8 cellular contexts compared by ENCODE assay signal in genomic region chr16:2486645-2487516, GRCh38. TPM values are rescaled to one million over a fixed set of nuclear protein-coding genes. Genes with fewer than 3 reads are reported as not detected.
DNase-seq lines count a peak whose midpoint lies in the region; ATAC-seq and TF ChIP-seq lines count a peak whose summit lies in the region.

No MANE protein-coding gene starts in this region.

- no peaks in the 10 kb centered on the region for H3K9me3 ChIP-seq in SK-N-SH

- H3K9ac ChIP-seq in SK-N-SH: no peak overlapping the region

- no peak overlapping the region for H2AFZ ChIP-seq in SK-N-SH (ENCODE audit: low read depth)

- H3F3A ChIP-seq in SK-N-SH (replicated peaks; ENCODE audit: insufficient read depth): no peaks in the 10 kb centered on the region

- no peaks in the 10 kb centered on the region for H3K9me3 Mint-ChIP-seq in natural killer cell
- H3K9me3 Mint-ChIP-seq in stimulated activated naive CD8-positive, alpha-beta T cell treated with anti-CD3 and anti-CD28 coated beads, Interleukin-15, amount 100 ng/mL, for 72 hours: no peaks in the 10 kb centered on the region

- 89% methylated on average over 28 of the region's 29 CpGs for WGBS in SK-N-SH (ENCODE audit: low lambda C conversion rate)

- H3K36me3 Mint-ChIP-seq in natural killer cell: no peaks in the 10 kb centered on the region

- DNase-seq in GM10248 (ENCODE audit: extremely low spot score) (peak; percentile 85), natural killer cell (peak; percentile 72), SK-N-SH (no peak), SIG-M5 treated with dmso at 0.1 percent for 504 hours (lab: John Stamatoyannopoulos, UW; ENCODE audit: unreplicated experiment) (no peak)
- peak; percentile 67 for DNase-seq in activated CD4-positive, CD25-positive, alpha-beta regulatory T cell treated with anti-CD3 and anti-CD28 coated beads, Interleukin-2, amount 50 U/mL, for 72 hours
- DNase-seq in central memory CD4-positive, alpha-beta T cell: peak; percentile 81
- DNase-seq in stimulated activated naive CD8-positive, alpha-beta T cell treated with anti-CD3 and anti-CD28 coated beads, Interleukin-15, amount 100 ng/mL, for 72 hours: peak; percentile 71 to 86

- peaks cover 0 to 3% of the 10 kb centered on the region in 2 donors for H3K27me3 Mint-ChIP-seq in natural killer cell (ENCODE audit: low read depth in 2 of 2)
- H3K27me3 Mint-ChIP-seq in stimulated activated naive CD8-positive, alpha-beta T cell treated with anti-CD3 and anti-CD28 coated beads, Interleukin-15, amount 100 ng/mL, for 72 hours: no peaks in the 10 kb centered on the region

- ATAC-seq in HG02588 (IDR thresholded peaks at IDR 0.05; ENCODE audit: unreplicated experiment) (peak; percentile 64), natural killer cell (peak; percentile 92 to 96 (median 92))
- ATAC-seq in stimulated activated naive CD8-positive, alpha-beta T cell treated with anti-CD3 and anti-CD28 coated beads, Interleukin-15, amount 100 ng/mL, for 72 hours: peak; percentile 97

- no peaks in the 10 kb centered on the region for H4K20me1 ChIP-seq in SK-N-SH (ENCODE audit: insufficient read depth)

- H3K4me3 ChIP-seq in SK-N-SH (ENCODE audit: low read depth in 2 of 2, low read length in 1 of 2): no peak overlapping the region

- no peak overlapping the region for H3K4me2 ChIP-seq in SK-N-SH

- no peak for TF ChIP-seq RAD21 in SK-N-SH (IDR thresholded peaks at IDR 0.05; ENCODE audit: low read length)

- intact Hi-C loops in natural killer cell (cut with micrococcal nuclease): loop anchor here (10.0 kb wide), 1 partner anchor 482 kb away; the partner anchor contains the start of gene ZNF598

- H3K27ac Mint-ChIP-seq in natural killer cell: peak overlapping the region; percentile 80 to 100
- H3K27ac Mint-ChIP-seq in stimulated activated naive CD8-positive, alpha-beta T cell treated with anti-CD3 and anti-CD28 coated beads, Interleukin-15, amount 100 ng/mL, for 72 hours: peak overlapping the region; percentile 16 to 47

- no peak for TF ChIP-seq EP300 in SK-N-SH (IDR thresholded peaks at IDR 0.05; ENCODE audit: borderline replicate concordance in 1 of 2, low read depth in 1 of 2, low read length in 1 of 2)

- peaks cover 3 to 41% of the 10 kb centered on the region in 2 experiments; a peak in 3 of 4 replicates for H3K4me1 ChIP-seq in SK-N-SH (ENCODE audit: control insufficient read depth in 1 of 2, insufficient read depth in 2 of 2, low read depth in 1 of 2, low read length in 1 of 2)

- POLR2A ChIA-PET in GM10248 (lab: Yijun Ruan, JAX) (no interaction called here), SK-N-SH (lab: Yijun Ruan, JAX) (interaction anchor here (1.2 kb wide), 1 partner anchor 16 kb away, joined by 3 read pairs; no protein-coding TSS in a partner anchor)

- TF ChIP-seq CTCF in GM10248 (IDR thresholded peaks at IDR 0.05; ENCODE audit: control extremely low read depth, extremely low read depth, low read depth, missing control alignments): peak; percentile 64
- TF ChIP-seq CTCF in natural killer cell (IDR thresholded peaks at IDR 0.05): peak; percentile 55
- no peak for TF ChIP-seq CTCF in SK-N-SH (IDR thresholded peaks at IDR 0.05)

- no peak overlapping the region for H3K27ac ChIP-seq in SK-N-SH (ENCODE audit: low read depth in 2 of 2, low read length in 1 of 2)

- H3K4me1 Mint-ChIP-seq in natural killer cell: peaks cover 15 to 36% of the 10 kb centered on the region in 2 donors
- H3K4me1 Mint-ChIP-seq in stimulated activated naive CD8-positive, alpha-beta T cell treated with anti-CD3 and anti-CD28 coated beads, Interleukin-15, amount 100 ng/mL, for 72 hours: peaks cover 40% of the 10 kb centered on the region

- CTCF ChIA-PET in GM10248 (lab: Yijun Ruan, JAX): interaction anchor here (1.0 to 8.1 kb wide), 12 partner anchors 10 to 483 kb away, joined by 3 to 36 read pairs (median 4); partner anchors contain the start of gene ABCA3
- CTCF ChIA-PET in SK-N-SH (lab: Yijun Ruan, JAX): interaction anchor here (1.2 to 12.7 kb wide), 4 partner anchors 12 to 23 kb away, joined by 3 to 95 read pairs (median 6); partner anchors contain the start of gene TBC1D24

- H3K27me3 ChIP-seq in SK-N-SH (ENCODE audit: insufficient read depth): no peaks in the 10 kb centered on the region

- H3K36me3 ChIP-seq in SK-N-SH (replicated peaks in 1 of 2; ENCODE audit: control insufficient read depth in 1 of 2, insufficient read depth in 2 of 2, low read length in 1 of 2): no peaks in the 10 kb centered on the region

- peak overlapping the region; percentile 71 for H3K4me3 Mint-ChIP-seq in natural killer cell
- H3K4me3 Mint-ChIP-seq in stimulated activated naive CD8-positive, alpha-beta T cell treated with anti-CD3 and anti-CD28 coated beads, Interleukin-15, amount 100 ng/mL, for 72 hours: peak overlapping the region; percentile 70 to 78

- H3K9me2 ChIP-seq in SK-N-SH: no peaks in the 10 kb centered on the region

- no peaks in the 10 kb centered on the region for H3K79me2 ChIP-seq in SK-N-SH (ENCODE audit: insufficient read depth)

TF ChIP-seq in SK-N-SH, 30 proteins besides CTCF, POLR2A, EP300 and RAD21 (continues in another document):
- TF ChIP-seq EZH2phosphoT487 (IDR thresholded peaks at IDR 0.05; ENCODE audit: borderline replicate concordance, low read depth) (no peak), GABPA (IDR thresholded peaks at IDR 0.05; ENCODE audit: low read depth) (no peak), MEF2A (IDR thresholded peaks at IDR 0.05; ENCODE audit: borderline replicate concordance, low read depth) (no peak), FOSL2 (IDR thresholded peaks at IDR 0.05; ENCODE audit: borderline replicate concordance, low read depth) (no peak), FOXJ3 (CRISPR knock-in tag; IDR thresholded peaks at IDR 0.05) (no peak), ZBTB33 (IDR thresholded peaks at IDR 0.05; ENCODE audit: borderline replicate concordance, low read depth) (no peak), USF1 (IDR thresholded peaks at IDR 0.05; ENCODE audit: borderline replicate concordance, low read depth) (no peak), FOXM1 (IDR thresholded peaks at IDR 0.05; ENCODE audit: low read depth) (no peak), USF2 (IDR thresholded peaks at IDR 0.05; ENCODE audit: borderline replicate concordance, low read depth, low read length) (no peak), SMC3 (IDR thresholded peaks at IDR 0.05; ENCODE audit: low read depth, low read length) (no peak), MAX (IDR thresholded peaks at IDR 0.05; ENCODE audit: low read depth) (no peak), ELF1 (IDR thresholded peaks at IDR 0.05) (no peak), POLR2AphosphoS5 (IDR thresholded peaks at IDR 0.05; ENCODE audit: low read depth, low read length) (no peak), NRF1 (IDR thresholded peaks at IDR 0.05; ENCODE audit: low read depth, low read length) (no peak)

RNA-seq across cellular contexts. Expression of gene TBC1D24, which starts 12.0 kb away (rescaled TPM):
- 10 to 100 TPM in 2 of 3 donors, 1 to 10 TPM in 1; 7.2 to 13.0 (median 10.9) TPM for total RNA-seq in natural killer cell
- 5.6 and 6.7 TPM in 2 replicates for polyA plus RNA-seq in SK-N-SH (2012; rRNA removed)
- polyA plus RNA-seq in SK-N-SH (2012; cell fraction: cytosol; rRNA removed): 2.7 and 3.9 TPM in 2 replicates
- polyA plus RNA-seq in SK-N-SH (2012; cell fraction: nucleus; rRNA removed): 18.3 and 20.6 TPM in 2 replicates

RNA-seq across cellular contexts. Expression of gene NTN3, which starts 15.8 kb away (rescaled TPM):
- not detected for total RNA-seq in natural killer cell
- 0.26 and 0.28 TPM in 2 replicates for polyA plus RNA-seq in SK-N-SH (2012; rRNA removed)
- polyA plus RNA-seq in SK-N-SH (2012; cell fraction: cytosol; rRNA removed): 0.10 and 0.29 TPM in 2 replicates
- polyA plus RNA-seq in SK-N-SH (2012; cell fraction: nucleus; rRNA removed): 0.56 and 1.4 TPM in 2 replicates

RNA-seq across cellular contexts. Expression of gene ATP6V0C, which starts 26.9 kb away (rescaled TPM):
- total RNA-seq in natural killer cell: 100 to 1,000 TPM; 183 to 242 (median 217) TPM
- 30.2 and 80.1 TPM in 2 replicates for polyA plus RNA-seq in SK-N-SH (2012; rRNA removed)
- polyA plus RNA-seq in SK-N-SH (2012; cell fraction: cytosol; rRNA removed): 61.1 and 88.7 TPM in 2 replicates
- 73.3 and 99.4 TPM in 2 replicates for polyA plus RNA-seq in SK-N-SH (2012; cell fraction: nucleus; rRNA removed)

RNA-seq across cellular contexts. Expression of gene TEDC2, which starts 27.0 kb away (rescaled TPM):
- 1 to 10 TPM in 1 of 3 donors, under 1 TPM in 2; 0.47 to 2.2 (median 0.55) TPM for total RNA-seq in natural killer cell
- polyA plus RNA-seq in SK-N-SH (2012; rRNA removed): 15.6 and 16.5 TPM in 2 replicates
- 4.8 and 8.5 TPM in 2 replicates for polyA plus RNA-seq in SK-N-SH (2012; cell fraction: cytosol; rRNA removed)
- polyA plus RNA-seq in SK-N-SH (2012; cell fraction: nucleus; rRNA removed): 58.5 and 87.2 TPM in 2 replicates

RNA-seq across cellular contexts. Expression of gene AMDHD2, which starts 33.3 kb away (rescaled TPM):
- total RNA-seq in natural killer cell: 100 to 1,000 TPM; 129 to 162 (median 144) TPM
- polyA plus RNA-seq in SK-N-SH (2012; rRNA removed): 38.1 and 50.7 TPM in 2 replicates
- 10.0 and 16.0 TPM in 2 replicates for polyA plus RNA-seq in SK-N-SH (2012; cell fraction: cytosol; rRNA removed)
- polyA plus RNA-seq in SK-N-SH (2012; cell fraction: nucleus; rRNA removed): 250 and 312 TPM in 2 replicates

Comparison
In these comparisons a context has a peak if more than half of its experiments do, and no peak if none do; other contexts are left out.
1. DNase-seq: peak in GM10248 (single experiment), activated CD4-positive, CD25-positive, alpha-beta regulatory T cell treated with anti-CD3 and anti-CD28 coated beads, Interleukin-2, amount 50 U/mL, for 72 hours (single experiment), central memory CD4-positive, alpha-beta T cell (single experiment), natural killer cell (single experiment) and stimulated activated naive CD8-positive, alpha-beta T cell treated with anti-CD3 and anti-CD28 coated beads, Interleukin-15, amount 100 ng/mL, for 72 hours (2 of 2); none in SK-N-SH (single experiment) and SIG-M5 treated with dmso at 0.1 percent for 504 hours (single experiment).
2. Peak in every context shown above with its lines, with median percentiles within 50 percentile points of each other: ATAC-seq.